ENCODE assay signal across 8 cellular contexts in genomic region chr12:11746024-11746771, GRCh38.
DNase-seq lines count a peak whose midpoint lies in the region; ATAC-seq and TF ChIP-seq lines count a peak whose summit lies in the region.

No MANE protein-coding gene starts in this region.

- DNase-seq in activated CD4-positive, alpha-beta T cell treated with anti-CD3 and anti-CD28 coated beads for 36 hours = no peak
- no peak for DNase-seq in activated CD4-positive, alpha-beta T cell treated with anti-CD3 and anti-CD28 coated beads, Interleukin-2, amount 50 U/mL, for 4 hours
- DNase-seq in NOMO-1 treated with DMSO at 0.1 percent for 48 hours (lab: John Stamatoyannopoulos, UW; ENCODE audit: unreplicated experiment) (peak; percentile 91), epithelial cell of esophagus (ENCODE audit: low read depth) (peak; percentile 98), mucosa of gallbladder (ENCODE audit: low spot score) (no peak)
- DNase-seq in activated CD8-positive, alpha-beta T cell treated with anti-CD3 and anti-CD28 coated beads, Interleukin-2, amount 10 ng/mL, durations not matched to agents 7 days and 5 days = no peak
- no peak for DNase-seq in effector memory CD8-positive, alpha-beta T cell

- CTCF ChIA-PET in activated CD4-positive, alpha-beta T cell treated with anti-CD3 and anti-CD28 coated beads for 36 hours (lab: Charles Lee) = interaction anchor here (0.6 to 1.1 kb wide), 4 partner anchors 12 to 200 kb away, joined by 3 to 6 read pairs (median 4); no protein-coding TSS in a partner anchor
- CTCF ChIA-PET in activated CD8-positive, alpha-beta T cell treated with anti-CD3 and anti-CD28 coated beads, Interleukin-2, amount 10 ng/mL, durations not matched to agents 7 days and 5 days (lab: Charles Lee) = interaction anchor here (0.8 kb wide), 1 partner anchor 19 kb away, joined by 3 read pairs; no protein-coding TSS in a partner anchor

- peak; percentile 52 for ATAC-seq in activated CD4-positive, alpha-beta T cell treated with anti-CD3 and anti-CD28 coated beads for 36 hours
- no peak for ATAC-seq in activated CD8-positive, alpha-beta T cell treated with anti-CD3 and anti-CD28 coated beads, Interleukin-2, amount 10 ng/mL, durations not matched to agents 7 days and 5 days
- ATAC-seq in effector memory CD8-positive, alpha-beta T cell (replicated peaks) = no peak

- no peak overlapping the region for H3K9ac ChIP-seq in stomach smooth muscle (ENCODE audit: low read length in 2 of 2)

- no peaks in the 10 kb centered on the region for H3K9me3 Mint-ChIP-seq in activated CD4-positive, alpha-beta T cell treated with anti-CD3 and anti-CD28 coated beads for 36 hours (ENCODE audit: low read depth)
- H3K9me3 Mint-ChIP-seq in activated CD8-positive, alpha-beta T cell treated with anti-CD3 and anti-CD28 coated beads, Interleukin-2, amount 10 ng/mL, durations not matched to agents 7 days and 5 days (ENCODE audit: insufficient read depth) = no peaks in the 10 kb centered on the region
- no peaks in the 10 kb centered on the region for H3K9me3 Mint-ChIP-seq in effector memory CD8-positive, alpha-beta T cell

- POLR2A ChIA-PET in activated CD4-positive, alpha-beta T cell treated with anti-CD3 and anti-CD28 coated beads for 36 hours (lab: Charles Lee) = interaction anchor here (1.0 kb wide), 1 partner anchor 16 kb away, joined by 3 read pairs; no protein-coding TSS in a partner anchor
- POLR2A ChIA-PET in activated CD8-positive, alpha-beta T cell treated with anti-CD3 and anti-CD28 coated beads, Interleukin-2, amount 10 ng/mL, durations not matched to agents 7 days and 5 days (lab: Charles Lee) = no interaction called here

- intact Hi-C loops in activated CD4-positive, alpha-beta T cell treated with anti-CD3 and anti-CD28 coated beads for 36 hours (cut with DNase I, micrococcal nuclease) = no loop called here

- TF ChIP-seq CTCF in epithelial cell of esophagus (IDR thresholded peaks at IDR 0.05; ENCODE audit: insufficient read depth, low read depth, low read length, missing control alignments) = no peak

- H3K4me1 ChIP-seq in stomach smooth muscle (ENCODE audit: control insufficient read depth, insufficient read depth, low read length) = peaks cover 18% of the 10 kb centered on the region

- no peak overlapping the region for H3K4me3 Mint-ChIP-seq in activated CD4-positive, alpha-beta T cell treated with anti-CD3 and anti-CD28 coated beads for 36 hours
- no peak overlapping the region for H3K4me3 Mint-ChIP-seq in activated CD8-positive, alpha-beta T cell treated with anti-CD3 and anti-CD28 coated beads, Interleukin-2, amount 10 ng/mL, durations not matched to agents 7 days and 5 days
- H3K4me3 Mint-ChIP-seq in effector memory CD8-positive, alpha-beta T cell = no peak overlapping the region

- peaks cover 52% of the 10 kb centered on the region for H3K4me1 Mint-ChIP-seq in activated CD4-positive, alpha-beta T cell treated with anti-CD3 and anti-CD28 coated beads for 36 hours
- H3K4me1 Mint-ChIP-seq in activated CD8-positive, alpha-beta T cell treated with anti-CD3 and anti-CD28 coated beads, Interleukin-2, amount 10 ng/mL, durations not matched to agents 7 days and 5 days (ENCODE audit: low read depth) = peaks cover 8% of the 10 kb centered on the region
- H3K4me1 Mint-ChIP-seq in effector memory CD8-positive, alpha-beta T cell (ENCODE audit: low read depth in 2 of 2) = peaks cover 17 to 20% of the 10 kb centered on the region in 2 donors

- H3K27me3 Mint-ChIP-seq in activated CD4-positive, alpha-beta T cell treated with anti-CD3 and anti-CD28 coated beads for 36 hours = no peaks in the 10 kb centered on the region
- H3K27me3 Mint-ChIP-seq in activated CD8-positive, alpha-beta T cell treated with anti-CD3 and anti-CD28 coated beads, Interleukin-2, amount 10 ng/mL, durations not matched to agents 7 days and 5 days (ENCODE audit: low read depth) = no peaks in the 10 kb centered on the region
- H3K27me3 Mint-ChIP-seq in effector memory CD8-positive, alpha-beta T cell = no peaks in the 10 kb centered on the region

- H3K4me3 ChIP-seq in epithelial cell of esophagus (ENCODE audit: low read length) = no peak overlapping the region
- H3K4me3 ChIP-seq in stomach smooth muscle (ENCODE audit: low read length in 2 of 2) = no peak overlapping the region

- peaks cover 15% of the 10 kb centered on the region for H3K36me3 Mint-ChIP-seq in activated CD4-positive, alpha-beta T cell treated with anti-CD3 and anti-CD28 coated beads for 36 hours (ENCODE audit: low read depth)
- H3K36me3 Mint-ChIP-seq in activated CD8-positive, alpha-beta T cell treated with anti-CD3 and anti-CD28 coated beads, Interleukin-2, amount 10 ng/mL, durations not matched to agents 7 days and 5 days (ENCODE audit: low read depth) = peaks cover 3% of the 10 kb centered on the region
- H3K36me3 Mint-ChIP-seq in effector memory CD8-positive, alpha-beta T cell (ENCODE audit: insufficient read depth) = peaks cover 3% of the 10 kb centered on the region

- H3K27ac ChIP-seq in stomach smooth muscle (ENCODE audit: low read length) = peak overlapping the region; percentile 4

- H3K27me3 ChIP-seq in stomach smooth muscle (ENCODE audit: control insufficient read depth in 1 of 2, insufficient read depth in 2 of 2, low read length in 2 of 2) = no peaks in the 10 kb centered on the region

- no peaks in the 10 kb centered on the region for H3K36me3 ChIP-seq in stomach smooth muscle (ENCODE audit: control insufficient read depth in 2 of 2, insufficient read depth in 2 of 2, low read length in 2 of 2)

- H3K9me3 ChIP-seq in stomach smooth muscle (ENCODE audit: control insufficient read depth in 2 of 2, low read length in 2 of 2) = no peaks in the 10 kb centered on the region

- no peak overlapping the region for H3K27ac Mint-ChIP-seq in activated CD4-positive, alpha-beta T cell treated with anti-CD3 and anti-CD28 coated beads for 36 hours
- H3K27ac Mint-ChIP-seq in activated CD8-positive, alpha-beta T cell treated with anti-CD3 and anti-CD28 coated beads, Interleukin-2, amount 10 ng/mL, durations not matched to agents 7 days and 5 days = no peak overlapping the region
- peak overlapping the region in 1 of 2 donors; percentile 6 for H3K27ac Mint-ChIP-seq in effector memory CD8-positive, alpha-beta T cell

Comparison
In these comparisons a context has a peak if more than half of its experiments do, and no peak if none do; other contexts are left out.
1. DNase-seq: peak in NOMO-1 treated with DMSO at 0.1 percent for 48 hours (single experiment) and epithelial cell of esophagus (single experiment); none in activated CD4-positive, alpha-beta T cell treated with anti-CD3 and anti-CD28 coated beads for 36 hours (single experiment), activated CD4-positive, alpha-beta T cell treated with anti-CD3 and anti-CD28 coated beads, Interleukin-2, amount 50 U/mL, for 4 hours (0 of 2), activated CD8-positive, alpha-beta T cell treated with anti-CD3 and anti-CD28 coated beads, Interleukin-2, amount 10 ng/mL, durations not matched to agents 7 days and 5 days (single experiment), mucosa of gallbladder (single experiment) and effector memory CD8-positive, alpha-beta T cell (0 of 3).